Comparison of ENCODE assay signal across 8 cellular contexts in genomic region chr20:47725248-47725973, GRCh38. TPM values are rescaled to one million over a fixed set of nuclear protein-coding genes. Genes with fewer than 3 reads are reported as not detected.
DNase-seq lines count a peak whose midpoint lies in the region; ATAC-seq and TF ChIP-seq lines count a peak whose summit lies in the region.

No MANE protein-coding gene starts in this region.

- no peak overlapping the region for H3K27ac ChIP-seq in CD4-positive, alpha-beta memory T cell (ENCODE audit: low read depth, low read length)
- H3K27ac ChIP-seq in dorsolateral prefrontal cortex (no peak overlapping the region), lung (ENCODE audit: low read depth in 1 of 2, low read length in 1 of 2) (no peak overlapping the region)

- POLR2A ChIA-PET in CD4-positive, alpha-beta memory T cell (lab: Charles Lee; ENCODE audit: partially characterized antibody), result interaction anchor here (1.5 kb wide), 1 partner anchor 895 kb away, joined by 3 read pairs; no protein-coding TSS in a partner anchor

- no peaks in the 10 kb centered on the region for H3K9me3 ChIP-seq in CD4-positive, alpha-beta memory T cell (ENCODE audit: control insufficient read depth in 1 of 2, low read length in 2 of 2)
- H3K9me3 ChIP-seq in lung (ENCODE audit: control insufficient read depth in 2 of 2, insufficient read depth in 1 of 2, low read length in 1 of 2), result no peaks in the 10 kb centered on the region

- H3K4me1 Mint-ChIP-seq in CD4-positive, alpha-beta memory T cell, result peaks cover 29 to 49% (median 39%) of the 10 kb centered on the region in 4 donors

- DNase-seq in CD4-positive, alpha-beta memory T cell, result peak; percentile 83 to 89 (median 87)
- DNase-seq in NCI-H69 (lab: John Stamatoyannopoulos, UW) (peak; percentile 77), dorsolateral prefrontal cortex (peak; percentile 15 to 74 (median 66)), lung (ENCODE audit: low spot score) (peak; percentile 75), cerebellar nuclear complex (lab: John Stamatoyannopoulos, UW) (no peak)
- DNase-seq in activated CD4-positive, alpha-beta T cell treated with anti-CD3 and anti-CD28 coated beads, Interleukin-2, amount 50 U/mL, for 4 hours, result peak; percentile 66 to 67
- peak; percentile 48 for DNase-seq in stimulated activated CD8-positive, alpha-beta memory T cell treated with anti-CD3 and anti-CD28 coated beads, Interleukin-15, amount 100 ng/mL, for 1 hour (ENCODE audit: low read depth)

- peaks cover 38% of the 10 kb centered on the region for H3K4me1 ChIP-seq in CD4-positive, alpha-beta memory T cell (ENCODE audit: insufficient read depth, low read length)
- H3K4me1 ChIP-seq in lung (ENCODE audit: control insufficient read depth in 2 of 2, insufficient read depth in 2 of 2, low read length in 2 of 2), result peaks cover 0 to 5% of the 10 kb centered on the region in 2 donors

- H3K36me3 ChIP-seq in CD4-positive, alpha-beta memory T cell (ENCODE audit: insufficient read depth, low read length), result no peaks in the 10 kb centered on the region
- H3K36me3 ChIP-seq in lung (ENCODE audit: control insufficient read depth in 2 of 2, insufficient read depth in 2 of 2, low read length in 2 of 2), result no peaks in the 10 kb centered on the region

- no peak overlapping the region for H3K4me3 Mint-ChIP-seq in CD4-positive, alpha-beta memory T cell

- H3K36me3 Mint-ChIP-seq in CD4-positive, alpha-beta memory T cell, result no peaks in the 10 kb centered on the region

- intact Hi-C loops in CD4-positive, alpha-beta memory T cell (cut with micrococcal nuclease), result loop anchor here (1.0 to 10.0 kb wide), 2 partner anchors 459 to 896 kb away; no protein-coding TSS in a partner anchor
- intact Hi-C loops in dorsolateral prefrontal cortex (cut with DNase I), result loop anchor here (2.0 to 5.0 kb wide), 3 partner anchors 62 to 897 kb away; partner anchors contain the start of gene SULF2 (in 2 of the 2)

- peak; percentile 48 for ATAC-seq in HG02885 (IDR thresholded peaks at IDR 0.05; ENCODE audit: poor library complexity, unreplicated experiment)
- ATAC-seq in lung (ENCODE audit: insufficient read depth, low FRiP score), result peak; percentile 53

- peak overlapping the region; percentile 70 to 98 (median 88) for H3K27ac Mint-ChIP-seq in CD4-positive, alpha-beta memory T cell

- H3K27me3 ChIP-seq in CD4-positive, alpha-beta memory T cell (ENCODE audit: insufficient read depth, low read length), result no peaks in the 10 kb centered on the region
- H3K27me3 ChIP-seq in dorsolateral prefrontal cortex, result no peaks in the 10 kb centered on the region
- no peaks in the 10 kb centered on the region for H3K27me3 ChIP-seq in lung (ENCODE audit: control insufficient read depth, insufficient read depth)

- TF ChIP-seq CTCF in dorsolateral prefrontal cortex (IDR thresholded peaks at IDR 0.05 in 54 of 56, conservative IDR thresholded peaks at IDR 0.05 in 2 of 56; ENCODE audit: low read depth in 1 of 56, partially characterized antibody in 56 of 56) (peak; percentile 81 to 97 (median 92)), lung (IDR thresholded peaks at IDR 0.05; ENCODE audit: control extremely low read depth, extremely low read depth) (peak; percentile 67)

- CTCF ChIA-PET in CD4-positive, alpha-beta memory T cell (lab: Charles Lee; ENCODE audit: partially characterized antibody), result interaction anchor here (0.6 to 4.2 kb wide), 9 partner anchors 8 to 894 kb away, joined by 3 to 44 read pairs (median 3); no protein-coding TSS in a partner anchor

- H3K4me3 ChIP-seq in CD4-positive, alpha-beta memory T cell (ENCODE audit: low read length in 2 of 2), result no peak overlapping the region
- no peak overlapping the region for H3K4me3 ChIP-seq in dorsolateral prefrontal cortex
- no peak overlapping the region for H3K4me3 ChIP-seq in lung

- whole genome bisulfite sequencing in lung, 2 donors, result 59 to 60% methylated on average over 18 of the region's 18 CpGs

- peaks cover 0 to 1% (median 0%) of the 10 kb centered on the region in 8 donors for H3K9me3 Mint-ChIP-seq in CD4-positive, alpha-beta memory T cell

- no peaks in the 10 kb centered on the region for H3K27me3 Mint-ChIP-seq in CD4-positive, alpha-beta memory T cell

RNA-seq across cellular contexts. Expression of gene SULF2, which starts 59.9 kb away (rescaled TPM):
- total RNA-seq in CD4-positive, alpha-beta memory T cell, result 1 to 10 TPM in 1 of 2 experiments, under 1 TPM in 1; 0.55 to 1.3 TPM
- polyA plus RNA-seq in CD4-positive, alpha-beta memory T cell, result under 1 TPM; 0.16 to 0.55 TPM
- 10 to 100 TPM; 30.3 to 95.1 (median 57.4) TPM for total RNA-seq in dorsolateral prefrontal cortex
- 10 to 100 TPM; 20.4 to 42.4 TPM for total RNA-seq in lung
- 10 to 100 TPM; 17.7 to 26.8 TPM for polyA plus RNA-seq in lung

Comparison
In these comparisons a context has a peak if more than half of its experiments do, and no peak if none do; other contexts are left out.
1. DNase-seq: peak in CD4-positive, alpha-beta memory T cell (5 of 5), NCI-H69 (single experiment), activated CD4-positive, alpha-beta T cell treated with anti-CD3 and anti-CD28 coated beads, Interleukin-2, amount 50 U/mL, for 4 hours (2 of 2), dorsolateral prefrontal cortex (10 of 10), lung (single experiment) and stimulated activated CD8-positive, alpha-beta memory T cell treated with anti-CD3 and anti-CD28 coated beads, Interleukin-15, amount 100 ng/mL, for 1 hour (single experiment); none in cerebellar nuclear complex (0 of 2).
2. RNA of gene SULF2, which starts 59.9 kb away (total RNA-seq): 30.3 to 95.1 TPM in dorsolateral prefrontal cortex and 20.4 to 42.4 TPM in lung; 0.55 to 1.3 TPM in CD4-positive, alpha-beta memory T cell; every median in the first group is over 4 times any median in the second.